Comparison of ENCODE assay signal across 14 cellular contexts in genomic region chr5:135566422-135567416, GRCh38. TPM values are rescaled to one million over a fixed set of nuclear protein-coding genes. Genes with fewer than 3 reads are reported as not detected.
DNase-seq lines count a peak whose midpoint lies in the region; ATAC-seq and TF ChIP-seq lines count a peak whose summit lies in the region.
"Had no signal": no experiment of that assay in that cellular context is flagged by ENCODE, and none has a peak within 500 bp of the region (broad histone marks: within the 10 kb centered on the region; RNA-seq: fewer than 3 reads in every experiment).

No MANE protein-coding gene starts in this region.

- H3K79me2 ChIP-seq in DND-41 (ENCODE audit: insufficient read depth, low read length) = no peaks in the 10 kb centered on the region
- no peaks in the 10 kb centered on the region for H3K79me2 ChIP-seq in MM.1S (ENCODE audit: low read length)

- H3K27ac ChIP-seq in DND-41 (ENCODE audit: low read length) = no peak overlapping the region
- no peak overlapping the region; the same call in 1 of the 2 replicates for H3K27ac ChIP-seq in MM.1S (ENCODE audit: low read length)
- H3K27ac ChIP-seq: adrenal gland, gastrocnemius medialis, SJCRH30, testis had no signal

- TF ChIP-seq CTCF in DND-41 (IDR thresholded peaks at IDR 0.05; ENCODE audit: borderline replicate concordance, extremely low read depth, low read length, poor library complexity, severe bottlenecking) (no peak), MM.1S (IDR thresholded peaks at IDR 0.05; ENCODE audit: low read length) (no peak), chondrocyte (IDR thresholded peaks at IDR 0.05) (peak; percentile 28), osteocyte (IDR thresholded peaks at IDR 0.05) (peak; percentile 4)

- no peaks in the 10 kb centered on the region for H3K9me3 ChIP-seq in DND-41 (ENCODE audit: insufficient read depth, low read length, severe bottlenecking)
- H3K9me3 ChIP-seq in MM.1S (replicated peaks; ENCODE audit: insufficient read depth, low read length) = no peaks in the 10 kb centered on the region
- H3K9me3 ChIP-seq: adrenal gland, gastrocnemius medialis, SJCRH30, testis had no signal

- DNase-seq in DND-41 (no peak), MM.1S (no peak), chondrocyte (ENCODE audit: low spot score) (no peak), osteocyte (ENCODE audit: extremely low spot score, unreplicated experiment) (no peak), NOMO-1 treated with dmso at 0.1 percent for 144 hours (lab: John Stamatoyannopoulos, UW; ENCODE audit: unreplicated experiment) (no peak), DMS114 treated with DMSO at 0.1 percent for 48 hours (lab: John Stamatoyannopoulos, UW; ENCODE audit: unreplicated experiment) (no peak)

- peaks cover 6% of the 10 kb centered on the region for H3K4me1 Mint-ChIP-seq in chondrocyte (ENCODE audit: low read depth)
- H3K4me1 Mint-ChIP-seq in osteocyte (ENCODE audit: unreplicated experiment) = no peaks in the 10 kb centered on the region

- H3K36me3 Mint-ChIP-seq in chondrocyte (ENCODE audit: low read depth) (no peaks in the 10 kb centered on the region), osteocyte (ENCODE audit: unreplicated experiment) (no peaks in the 10 kb centered on the region)

- no peak for TF ChIP-seq POLR2A in GM18505 (IDR thresholded peaks at IDR 0.05; ENCODE audit: borderline replicate concordance, extremely low read depth, insufficient read depth, insufficient read length)

- H3K27me3 ChIP-seq in DND-41 (ENCODE audit: insufficient read depth, low read length, poor library complexity) (peaks cover 17% of the 10 kb centered on the region), MM.1S (replicated peaks; ENCODE audit: insufficient read depth, low read length) (peaks cover 9% of the 10 kb centered on the region)
- H3K27me3 ChIP-seq: gastrocnemius medialis, testis had no signal

- H3K9ac ChIP-seq in DND-41 (ENCODE audit: low read depth, low read length) (no peak overlapping the region), MM.1S (ENCODE audit: low read length) (no peak overlapping the region)

- H4K20me1 ChIP-seq in DND-41 (ENCODE audit: insufficient read depth, low read length) (no peaks in the 10 kb centered on the region), MM.1S (ENCODE audit: insufficient read depth, low read length) (no peaks in the 10 kb centered on the region)

- no peak overlapping the region for H3K4me2 ChIP-seq in DND-41 (ENCODE audit: insufficient read depth, low read length)
- H3K4me2 ChIP-seq in MM.1S (ENCODE audit: low read depth, low read length) = no peak overlapping the region

- H3K4me3 Mint-ChIP-seq in chondrocyte (ENCODE audit: unreplicated experiment) (no peak overlapping the region), osteocyte (ENCODE audit: unreplicated experiment) (no peak overlapping the region)

- no peaks in the 10 kb centered on the region for H3F3A ChIP-seq in MM.1S (ENCODE audit: insufficient read depth, low read length)

- H2AFZ ChIP-seq in DND-41 (ENCODE audit: low read depth, low read length) (no peak overlapping the region), MM.1S (ENCODE audit: low read length) (peak overlapping the region; percentile 13)

- H3K27ac Mint-ChIP-seq in chondrocyte (ENCODE audit: unreplicated experiment) (no peak overlapping the region), osteocyte (ENCODE audit: unreplicated experiment) (no peak overlapping the region)

- peak; percentile 20; the same call in 1 of the 3 replicates for ATAC-seq in DND-41 (ENCODE audit: insufficient read depth, low read depth)
- ATAC-seq in HG03469 (IDR thresholded peaks at IDR 0.05; ENCODE audit: unreplicated experiment) = no peak
- ATAC-seq in GM18505 (IDR thresholded peaks at IDR 0.05; ENCODE audit: unreplicated experiment) = no peak

- H3K4me1 ChIP-seq in DND-41 (ENCODE audit: insufficient read depth, low read length) (no peaks in the 10 kb centered on the region), MM.1S (ENCODE audit: low read length) (no peaks in the 10 kb centered on the region)
- H3K4me1 ChIP-seq: adrenal gland, gastrocnemius medialis, testis had no signal

- no peaks in the 10 kb centered on the region for H3K9me3 Mint-ChIP-seq in chondrocyte (ENCODE audit: low read depth)
- H3K9me3 Mint-ChIP-seq in osteocyte (ENCODE audit: unreplicated experiment) = no peaks in the 10 kb centered on the region

- H3K27me3 Mint-ChIP-seq in chondrocyte (ENCODE audit: low read depth) = peaks cover 16% of the 10 kb centered on the region
- H3K27me3 Mint-ChIP-seq in osteocyte (ENCODE audit: unreplicated experiment) = peaks cover 24% of the 10 kb centered on the region

- H3K4me3 ChIP-seq in DND-41 (ENCODE audit: low read depth in 1 of 2, low read length in 2 of 2) (no peak overlapping the region), MM.1S (ENCODE audit: low read length) (no peak overlapping the region)
- H3K4me3 ChIP-seq: adrenal gland, gastrocnemius medialis, SJCRH30, testis had no signal

- no peaks in the 10 kb centered on the region for H3K9me2 ChIP-seq in MM.1S (replicated peaks; ENCODE audit: insufficient read depth, low read length)

- H3K36me3 ChIP-seq in DND-41 (ENCODE audit: insufficient read depth, low read length) (no peaks in the 10 kb centered on the region), MM.1S (replicated peaks; ENCODE audit: insufficient read depth, low read length) (no peaks in the 10 kb centered on the region)
- H3K36me3 ChIP-seq: adrenal gland, gastrocnemius medialis, SJCRH30 had no signal

RNA-seq across cellular contexts. Expression of gene CXCL14, which starts 12.1 kb away (rescaled TPM):
- 0.21 TPM in 1 of 3 replicates, not detected in the others for total RNA-seq in chondrocyte
- total RNA-seq in osteocyte = 0.16 TPM in 1 of 2 replicates, not detected in the other
- total RNA-seq: mononuclear cell, SJCRH30 had no signal

RNA-seq across cellular contexts. Expression of gene NEUROG1, which starts 31.0 kb away (rescaled TPM):
- total RNA-seq in chondrocyte (not detected in 3 replicates), osteocyte (not detected in 2 replicates)
- total RNA-seq: adrenal gland, gastrocnemius medialis, H7, mononuclear cell, SJCRH30, testis had no signal

Comparison
In these comparisons a context has a peak if more than half of its experiments do, and no peak if none do; other contexts are left out.
1. CTCF ChIP-seq: peak in chondrocyte (single experiment) and osteocyte (single experiment); none in DND-41 (single experiment) and MM.1S (single experiment).